Comparison of ENCODE assay signal across 21 cellular contexts in genomic region chrX:109266034-109266433, GRCh38.
DNase-seq lines count a peak whose midpoint lies in the region; ATAC-seq, FAIRE-seq and TF ChIP-seq lines count a peak whose summit lies in the region.
"Had no signal": no experiment of that assay in that cellular context is flagged by ENCODE, and none has a peak within 500 bp of the region (broad histone marks: within the 10 kb centered on the region; RNA-seq: fewer than 3 reads in every experiment).

No MANE protein-coding gene starts in this region.

- DNase-seq in Daoy (ENCODE audit: low read depth) (peak; percentile 2), HT1080 (ENCODE audit: low read depth) (peak; percentile 0), K562 (ENCODE audit: extremely low read depth in 1 of 4, low spot score in 3 of 4) (peak in 1 of 4 experiments; percentile 0), PC-9 (no peak), kidney tubule cell (ENCODE audit: low spot score) (no peak)
- DNase-seq: 8988T; AML-193; Caco-2; Calu3; CD4-positive, alpha-beta T cell; CD8-positive, alpha-beta T cell; DMS79 treated with DMSO at 0.1 percent for 48 hours; EL; GDM1 had no signal

- H3K9me1 ChIP-seq in K562 (ENCODE audit: control insufficient read depth, insufficient read depth, low read length) = no peaks in the 10 kb centered on the region

- H3K27me3 ChIP-seq in K562 (ENCODE audit: control insufficient read depth in 2 of 2, insufficient read depth in 2 of 2, low read length in 2 of 2) (no peaks in the 10 kb centered on the region), PC-9 (ENCODE audit: insufficient read depth, low read depth) (no peaks in the 10 kb centered on the region)

- no peak for TF ChIP-seq RAD21 in K562 (CRISPR knock-in tag; conservative IDR thresholded peaks at IDR 0.05 in 1 of 2, IDR thresholded peaks at IDR 0.05 in 1 of 2)

- in situ Hi-C loops in K562 (cut with MboI) = no loop called here

- intact Hi-C loops in K562 (cut with micrococcal nuclease) = no loop called here
- intact Hi-C loops in PC-9 (cut with micrococcal nuclease; ENCODE audit: unreplicated experiment) = no loop called here

- H3K27ac ChIP-seq in K562 (ENCODE audit: extremely low read depth, low read depth, low read length) (no peak overlapping the region), PC-9 (no peak overlapping the region)
- H3K27ac ChIP-seq: BLaER1 treated with 17β-estradiol and CSF1 and Interleukin-3, amounts not matched to agents 10 nM and 100 nM; C4-2B had no signal

- no peak for TF ChIP-seq EP300 in K562 (IDR thresholded peaks at IDR 0.05; ENCODE audit: low read length)

- H3F3A ChIP-seq in PC-9 (ENCODE audit: insufficient read depth, low read depth) = no peaks in the 10 kb centered on the region

- ATAC-seq in K562 (no peak), GM21390 (IDR thresholded peaks at IDR 0.05; ENCODE audit: unreplicated experiment) (no peak)
- ATAC-seq: CD8-positive, alpha-beta T cell; GM12878 had no signal

- H2AFZ ChIP-seq in K562 (ENCODE audit: low read depth, low read length) (no peak overlapping the region), PC-9 (no peak overlapping the region)

- H3K9ac ChIP-seq in K562 (ENCODE audit: insufficient read depth in 1 of 2, low read depth in 2 of 2, low read length in 2 of 2) = no peak overlapping the region
- H3K9ac ChIP-seq: BLaER1 treated with 17β-estradiol and CSF1 and Interleukin-3, amounts not matched to agents 10 nM and 100 nM had no signal

- CTCF ChIA-PET in K562 (lab: Yijun Ruan, JAX; ENCODE audit: low intra/inter-chr PET ratio) (no interaction called here), PC-9 (lab: Charles Lee) (no interaction called here)

- H3K9me3 ChIP-seq in K562 (replicated peaks; ENCODE audit: control insufficient read depth, insufficient read depth, low read depth, low read length) (no peaks in the 10 kb centered on the region), PC-9 (ENCODE audit: insufficient read depth, low read depth) (no peaks in the 10 kb centered on the region)
- H3K9me3 ChIP-seq: Caco-2 had no signal

- H3K79me2 ChIP-seq in K562 (ENCODE audit: control insufficient read depth, insufficient read depth, low read length) (no peaks in the 10 kb centered on the region), PC-9 (ENCODE audit: low read depth) (no peaks in the 10 kb centered on the region)

- H3K36me3 ChIP-seq in K562 (ENCODE audit: control insufficient read depth, insufficient read depth, low read length) = no peaks in the 10 kb centered on the region
- H3K36me3 ChIP-seq in PC-9 (ENCODE audit: low read depth) = no peaks in the 10 kb centered on the region
- H3K36me3 ChIP-seq: BLaER1 treated with 17β-estradiol and CSF1 and Interleukin-3, amounts not matched to agents 10 nM and 100 nM had no signal

- H3K4me1 ChIP-seq in K562 (replicated peaks in 1 of 2; ENCODE audit: control insufficient read depth in 2 of 2, insufficient read depth in 2 of 2, low read length in 2 of 2) (no peaks in the 10 kb centered on the region; a peak in 1 of 5 replicates), PC-9 (replicated peaks; ENCODE audit: insufficient read depth) (no peaks in the 10 kb centered on the region)
- H3K4me1 ChIP-seq: Caco-2 had no signal

- H4K20me1 ChIP-seq in K562 (replicated peaks; ENCODE audit: control insufficient read depth, insufficient read depth, low read length) (no peaks in the 10 kb centered on the region), PC-9 (ENCODE audit: insufficient read depth) (no peaks in the 10 kb centered on the region)

- H3K4me3 ChIP-seq in K562 = no peak overlapping the region
- no peak overlapping the region for H3K4me3 ChIP-seq in PC-9
- H3K4me3 ChIP-seq: BLaER1 treated with 17β-estradiol and CSF1 and Interleukin-3, amounts not matched to agents 10 nM and 100 nM; GM12878 had no signal

- TF ChIP-seq CTCF in K562 (IDR thresholded peaks at IDR 0.05 in 2 of 3, conservative IDR thresholded peaks at IDR 0.05 in 1 of 3; ENCODE audit: insufficient read depth in 2 of 3, low read depth in 1 of 3, low read length in 3 of 3) (no peak), PC-9 (conservative IDR thresholded peaks at IDR 0.05) (no peak)

- TF ChIP-seq POLR2A in K562 (conservative IDR thresholded peaks at IDR 0.05) = no peak

- POLR2A ChIA-PET in K562 (lab: Yijun Ruan, JAX) (no interaction called here), PC-9 (lab: Charles Lee; ENCODE audit: unreplicated experiment) (no interaction called here)

- BruUV-seq in K562 (replicated peaks; lab: Mats Ljungman, UMichigan) (no TSS peak), PC-9 (replicated peaks; lab: Mats Ljungman, UMichigan) (no TSS peak)

- H3K4me2 ChIP-seq in K562 (ENCODE audit: insufficient read depth, low read length) (no peak overlapping the region), PC-9 (no peak overlapping the region)
- H3K4me2 ChIP-seq: BLaER1 treated with 17β-estradiol and CSF1 and Interleukin-3, amounts not matched to agents 10 nM and 100 nM had no signal

- H3K9me2 ChIP-seq in PC-9 (ENCODE audit: insufficient read depth) = no peaks in the 10 kb centered on the region

- FAIRE-seq in K562 (lab: Jason Lieb, UNC) = no peak
- FAIRE-seq: A204.1, D721Med, GM12878, GM12892 had no signal

TF ChIP-seq in K562, 482 proteins besides CTCF, POLR2A, EP300 and RAD21:
- 0 out of 2 replicates have a peak, but pooled peaks have one; percentile 25 for TF ChIP-seq ATF3 (IDR thresholded peaks at IDR 0.05)
- no peak for TF ChIP-seq ATF3 (CRISPR knock-in tag; conservative IDR thresholded peaks at IDR 0.05)
- TF ChIP-seq NELFE (IDR thresholded peaks at IDR 0.05; ENCODE audit: insufficient read depth, insufficient read length) = no peak
- TF ChIP-seq ARID1B (IDR thresholded peaks at IDR 0.05) = peak; percentile 43; the same call in 1 of the 2 replicates
- TF ChIP-seq FOSL1 (tag; conservative IDR thresholded peaks at IDR 0.05) = peak; percentile 93
- no peak for TF ChIP-seq PTRF (tag; IDR thresholded peaks at IDR 0.05)

Comparison
In these comparisons a context has a peak if more than half of its experiments do, and no peak if none do; other contexts are left out.
1. DNase-seq: peak in Daoy (single experiment) and HT1080 (single experiment); none in PC-9 (0 of 2) and kidney tubule cell (single experiment).